ENCODE assay signal across 22 cellular contexts in the genomic region with DNA sequence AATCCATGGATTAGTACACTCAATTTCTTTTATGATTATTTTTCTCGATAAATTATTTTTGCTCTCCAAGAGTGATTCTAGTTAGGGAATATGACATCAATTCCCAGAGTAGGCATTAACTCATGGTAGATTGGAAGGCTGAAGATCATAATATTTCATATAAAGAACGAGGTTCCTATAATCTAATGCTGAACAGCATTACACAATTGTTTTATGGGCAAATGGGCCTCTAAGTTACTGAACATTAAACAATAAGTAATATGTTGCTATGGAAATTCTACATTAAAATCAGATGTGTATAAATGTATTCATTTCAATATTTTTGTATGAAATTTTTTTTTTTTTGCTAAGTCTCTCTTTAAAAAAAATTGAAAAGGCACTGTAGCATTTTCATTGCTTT.
DNase-seq lines count a peak whose midpoint lies in the region; ATAC-seq and TF ChIP-seq lines count a peak whose summit lies in the region.
"Had no signal": no experiment of that assay in that cellular context is flagged by ENCODE, and none has a peak within 500 bp of the region (broad histone marks: within the 10 kb centered on the region; RNA-seq: fewer than 3 reads in every experiment).

No MANE protein-coding gene starts in this region.

- WGBS in hepatocyte (ENCODE audit: low lambda C conversion rate, missing lambda C conversion rate) = 97% methylated on average over 2 of the region's 2 CpGs
- 38 to 62% (median 42%) methylated on average over 2 of the region's 2 CpGs for WGBS in psoas muscle, 3 donors

- H3K9me3 ChIP-seq in left ventricle myocardium inferior (replicated peaks) (no peaks in the 10 kb centered on the region), right atrium auricular region (no peaks in the 10 kb centered on the region), hepatocyte (ENCODE audit: low read depth) (no peaks in the 10 kb centered on the region), psoas muscle (no peaks in the 10 kb centered on the region)
- H3K9me3 ChIP-seq: HAP-1, upper lobe of right lung had no signal

- no peaks in the 10 kb centered on the region for H3K79me2 ChIP-seq in hepatocyte

- TF ChIP-seq CTCF in left ventricle myocardium inferior (IDR thresholded peaks at IDR 0.05; ENCODE audit: borderline replicate concordance) = no peak
- no peak for TF ChIP-seq CTCF in right atrium auricular region (IDR thresholded peaks at IDR 0.05)
- TF ChIP-seq CTCF in hepatocyte (IDR thresholded peaks at IDR 0.05; ENCODE audit: poor library complexity) = no peak
- TF ChIP-seq CTCF in psoas muscle (IDR thresholded peaks at IDR 0.05) = no peak

- H3K4me1 ChIP-seq in left ventricle myocardium inferior (peaks cover 27% of the 10 kb centered on the region), right atrium auricular region (peaks cover 0 to 14% of the 10 kb centered on the region in 2 donors), hepatocyte (ENCODE audit: insufficient read depth) (no peaks in the 10 kb centered on the region), psoas muscle (peaks cover 27% of the 10 kb centered on the region)
- H3K4me1 ChIP-seq: HAP-1 had no signal

- peak overlapping the region; percentile 66 for H3K27ac ChIP-seq in left ventricle myocardium inferior (replicated peaks)
- H3K27ac ChIP-seq in right atrium auricular region = peak overlapping the region in 1 of 2 donors; percentile 38
- H3K27ac ChIP-seq in hepatocyte = peak overlapping the region; percentile 11
- H3K27ac ChIP-seq in psoas muscle = peak overlapping the region; percentile 71
- H3K27ac ChIP-seq: SK-N-MC had no signal

- intact Hi-C loops in left ventricle myocardium inferior (cut with micrococcal nuclease) (no loop called here), psoas muscle (cut with DNase I) (no loop called here)

- no peak overlapping the region for H2AFZ ChIP-seq in hepatocyte

- H3K4me3 ChIP-seq in left ventricle myocardium inferior (no peak overlapping the region), right atrium auricular region (no peak overlapping the region), hepatocyte (no peak overlapping the region), psoas muscle (no peak overlapping the region)
- H3K4me3 ChIP-seq: HAP-1, lung, SK-N-MC, upper lobe of right lung had no signal

- ATAC-seq in psoas muscle = no peak

- no peaks in the 10 kb centered on the region for H3K9me2 ChIP-seq in hepatocyte (replicated peaks; ENCODE audit: insufficient read depth)

- no peaks in the 10 kb centered on the region for H3K27me3 ChIP-seq in left ventricle myocardium inferior (ENCODE audit: low read depth)
- no peaks in the 10 kb centered on the region for H3K27me3 ChIP-seq in right atrium auricular region
- H3K27me3 ChIP-seq in hepatocyte = no peaks in the 10 kb centered on the region
- no peaks in the 10 kb centered on the region for H3K27me3 ChIP-seq in psoas muscle (ENCODE audit: insufficient read depth in 3 of 3, low read length in 2 of 3)
- H3K27me3 ChIP-seq: upper lobe of right lung had no signal

- H3K36me3 ChIP-seq in left ventricle myocardium inferior = no peaks in the 10 kb centered on the region
- no peaks in the 10 kb centered on the region for H3K36me3 ChIP-seq in right atrium auricular region
- no peaks in the 10 kb centered on the region for H3K36me3 ChIP-seq in hepatocyte (replicated peaks; ENCODE audit: insufficient read depth, low read depth)
- no peaks in the 10 kb centered on the region for H3K36me3 ChIP-seq in psoas muscle (ENCODE audit: insufficient read depth in 1 of 2, low read depth in 1 of 2)
- H3K36me3 ChIP-seq: HAP-1, upper lobe of right lung had no signal

- H3K4me2 ChIP-seq in hepatocyte = no peak overlapping the region

- no peak for DNase-seq in left ventricle myocardium inferior
- DNase-seq in right atrium auricular region (ENCODE audit: low spot score) = no peak
- DNase-seq in hepatocyte (ENCODE audit: low spot score) = no peak
- no peak for DNase-seq in psoas muscle
- no peak for DNase-seq in effector CD4-positive, alpha-beta T cell
- no peak for DNase-seq in cerebellum (ENCODE audit: low spot score)
- DNase-seq in activated effector memory CD4-positive, alpha-beta T cell treated with anti-CD3 and anti-CD28 coated beads, Interleukin-2, amount 50 U/mL, for 16 hours = no peak
- DNase-seq in activated CD4-positive, alpha-beta T cell treated with anti-CD3 and anti-CD28 coated beads, Interleukin-2, amount 50 U/mL, for 48 hours = no peak
- DNase-seq: activated CD4-positive, CD25-positive, alpha-beta regulatory T cell; activated T-cell treated with anti-CD3 and anti-CD28 coated beads, Interleukin-2, amount 50 U/mL, for 48 hours; DMS79; effector CD8-positive, alpha-beta T cell; erythroblast; Kasumi-1; NCI-H1417; NCI-H2029; NCI-H526; stimulated activated CD4-positive, alpha-beta T cell treated with anti-CD3 and anti-CD28 coated beads, Interleukin-4, amount 100 ng/mL, for 24 hours; upper lobe of right lung had no signal

- no peaks in the 10 kb centered on the region for H4K20me1 ChIP-seq in hepatocyte (ENCODE audit: insufficient read depth, poor library complexity, severe bottlenecking)
